Comparison of ENCODE assay signal across 8 cellular contexts in genomic region chr1:109426278-109427170, GRCh38. TPM values are rescaled to one million over a fixed set of nuclear protein-coding genes. Genes with fewer than 3 reads are reported as not detected.
A peak's percentile ranks its signal among the peaks of the same experiment; 100 is the strongest.
DNase-seq lines count a peak whose midpoint lies in the region; ATAC-seq, FAIRE-seq and TF ChIP-seq lines count a peak whose summit lies in the region.

Gene PSMA5, minus strand, starts transcription at chr1:109426448. Its CDS starts 118 bp downstream, at chr1:109426330.

- H3K27me3 ChIP-seq in trophoblast cell (ENCODE audit: insufficient read depth, low read length) = no peaks in the 10 kb centered on the region
- H3K27me3 ChIP-seq in transverse colon = no peaks in the 10 kb centered on the region

- CTCF ChIA-PET in T-cell (lab: Charles Lee) = interaction anchor here in 1 of 2 donors (1.1 to 3.6 kb wide), 6 partner anchors 27 to 144 kb away, joined by 4 to 22 read pairs (median 5); partner anchors contain the start of genes AMIGO1, CYB561D1 and PSRC1

- H3K9ac ChIP-seq in trophoblast cell (ENCODE audit: low read length) = peak within 1 kb of the TSS; percentile 65

- no peaks in the 10 kb centered on the region for H3K9me3 Mint-ChIP-seq in T-cell

- DNase-seq in GM12891 (ENCODE audit: insufficient read length, low spot score) (peak; percentile 74), NCI-H1436 treated with DMSO at 0.1 percent for 48 hours (lab: John Stamatoyannopoulos, UW) (peak; percentile 91), T-cell (peak; percentile 82 to 97 (median 95)), cardiac septum (ENCODE audit: low spot score) (peak; percentile 98), trophoblast cell (peak; percentile 99), transverse colon (peak; percentile 97)

- H4K12ac ChIP-seq in trophoblast cell (ENCODE audit: low read depth, low read length) = peak within 1 kb of the TSS; percentile 79

- TF ChIP-seq POLR2A in GM12891 (IDR thresholded peaks at IDR 0.05; ENCODE audit: low read depth, low read length) (peak; percentile 98), transverse colon (IDR thresholded peaks at IDR 0.05) (peak; percentile 93)

- H3K4me3 ChIP-seq in trophoblast cell (ENCODE audit: low read depth, low read length) (peak within 1 kb of the TSS; percentile 97), transverse colon (peak within 1 kb of the TSS; percentile 50 to 89 (median 68))

- peak within 1 kb of the TSS; percentile 96 to 97 for H3K27ac Mint-ChIP-seq in T-cell

- H3K27ac ChIP-seq in adipose tissue (ENCODE audit: low read depth, low read length) (peak within 1 kb of the TSS; percentile 13), trophoblast cell (ENCODE audit: low read depth, low read length) (peak within 1 kb of the TSS; percentile 75), transverse colon (peak within 1 kb of the TSS; percentile 89 to 91 (median 90))

- no peaks in the 10 kb centered on the region for H3K27me3 Mint-ChIP-seq in T-cell

- H3K18ac ChIP-seq in trophoblast cell (ENCODE audit: low read length) = peak within 1 kb of the TSS; percentile 26

- H3K79me1 ChIP-seq in trophoblast cell (ENCODE audit: low read length) = peaks cover 3% of the 10 kb centered on the region

- peaks cover 13% of the 10 kb centered on the region for H3K36me3 Mint-ChIP-seq in T-cell

- intact Hi-C loops in cardiac septum (cut with DNase I) = loop anchor here (1.0 to 5.0 kb wide), 3 partner anchors 41 to 106 kb away; partner anchors contain the start of genes ATXN7L2 and SYPL2
- intact Hi-C loops in transverse colon (cut with DNase I; ENCODE audit: low total_unique reads) = no loop called here

- H3K9me3 ChIP-seq in trophoblast cell (ENCODE audit: insufficient read depth, low read depth, low read length) (no peaks in the 10 kb centered on the region), transverse colon (no peaks in the 10 kb centered on the region)

- H3K14ac ChIP-seq in trophoblast cell (ENCODE audit: low read length) = peak within 1 kb of the TSS; percentile 64

- FAIRE-seq in GM12891 (lab: Jason Lieb, UNC) = peak; percentile 99

- peak within 1 kb of the TSS; percentile 81 for H3K4me2 ChIP-seq in trophoblast cell (ENCODE audit: low read length)

- H2AFZ ChIP-seq in trophoblast cell (ENCODE audit: insufficient read depth, low read length, poor library complexity) = peak within 1 kb of the TSS; percentile 40

- peaks cover 0 to 2% of the 10 kb centered on the region in 2 experiments for H3K4me1 ChIP-seq in trophoblast cell (ENCODE audit: control insufficient read depth in 1 of 2, insufficient read depth in 2 of 2, low read length in 2 of 2)
- H3K4me1 ChIP-seq in transverse colon = peaks cover 14 to 37% (median 23%) of the 10 kb centered on the region in 4 donors

- H2BK120ac ChIP-seq in trophoblast cell (ENCODE audit: insufficient read depth, low read length, poor library complexity) = no peak within 1 kb of the TSS

- no peaks in the 10 kb centered on the region for H3K36me3 ChIP-seq in trophoblast cell (ENCODE audit: control insufficient read depth in 1 of 2, insufficient read depth in 2 of 2, low read length in 2 of 2)
- H3K36me3 ChIP-seq in transverse colon = no peaks in the 10 kb centered on the region

- H2BK5ac ChIP-seq in trophoblast cell (ENCODE audit: low read depth, low read length, poor library complexity) = no peak within 1 kb of the TSS

- in situ Hi-C loops in transverse colon (cut with MboI; ENCODE audit: low pct_ligation_motif_present in 1 of 4, low pct_unique_long_range_greater_than_20kb in 1 of 4, low sequenced_read_pairs in 3 of 4) = no loop called here

- H3K23ac ChIP-seq in trophoblast cell (ENCODE audit: low read length) = no peak within 1 kb of the TSS

- POLR2A ChIA-PET in T-cell (lab: Charles Lee) = interaction anchor here (0.6 to 1.2 kb wide), 5 partner anchors 12 to 336 kb away, joined by 3 to 9 read pairs (median 6); partner anchors contain the start of genes GNAI3 (in 1 of the 2) and SARS1 (in 1 of the 2)

- peak within 1 kb of the TSS; percentile 91 for H4K8ac ChIP-seq in trophoblast cell (ENCODE audit: low read depth, low read length)

- peak within 1 kb of the TSS; percentile 60 for H3K4ac ChIP-seq in trophoblast cell (ENCODE audit: low read depth, low read length)

- WGBS in adipose tissue, 3 donors = 0 to 1% (median 0%) methylated on average over 51 of the region's 51 CpGs
- WGBS in trophoblast cell (ENCODE audit: extremely low coverage, insufficient coverage, insufficient read length) = no CpG with 5 or more reads among the region's 51 CpGs
- WGBS in transverse colon (ENCODE audit: low coverage in 1 of 2), 2 donors = 0% methylated on average over 49 of the region's 51 CpGs; no CpG with 5 or more reads in 1 of the 2 donors

- H2AK5ac ChIP-seq in trophoblast cell (ENCODE audit: low read length) = no peak within 1 kb of the TSS

- peak within 1 kb of the TSS; percentile 56 for H4K91ac ChIP-seq in trophoblast cell (ENCODE audit: low read depth, low read length)

- peaks cover 42 to 48% (median 42%) of the 10 kb centered on the region in 3 donors for H3K4me1 Mint-ChIP-seq in T-cell

- TF ChIP-seq EP300 in transverse colon (IDR thresholded peaks at IDR 0.05; ENCODE audit: low read depth) = no peak

- no peak for TF ChIP-seq CTCF in transverse colon (IDR thresholded peaks at IDR 0.05)

- H3K4me3 Mint-ChIP-seq in T-cell = peak within 1 kb of the TSS; percentile 87 to 95 (median 95)

- peaks cover 6% of the 10 kb centered on the region for H3K79me2 ChIP-seq in trophoblast cell (ENCODE audit: control insufficient read depth, insufficient read depth, low read length, poor library complexity)

- no peak within 1 kb of the TSS for H2BK12ac ChIP-seq in trophoblast cell (ENCODE audit: low read length)

- ATAC-seq in HG02840 (IDR thresholded peaks at IDR 0.05; ENCODE audit: low FRiP score, unreplicated experiment) (peak; percentile 98), T-cell (replicated peaks in 1 of 4) (peak; percentile 94 to 95 (median 94))

TF ChIP-seq in GM12891, 5 proteins besides CTCF, POLR2A, EP300 and RAD21:
- no peak for TF ChIP-seq PAX5 (IDR thresholded peaks at IDR 0.05; ENCODE audit: insufficient read depth, low read length, severe bottlenecking)
- peak; percentile 97 for TF ChIP-seq POLR2AphosphoS5 (IDR thresholded peaks at IDR 0.05; ENCODE audit: low read depth, low read length)
- peak; percentile 92 for TF ChIP-seq TAF1 (IDR thresholded peaks at IDR 0.05; ENCODE audit: low read depth, low read length)
- 0 out of 2 replicates have a peak, but pooled peaks have one; percentile 19 for TF ChIP-seq SPI1 (IDR thresholded peaks at IDR 0.05; ENCODE audit: low read depth, low read length)
- peak; percentile 88 for TF ChIP-seq POU2F2 (IDR thresholded peaks at IDR 0.05; ENCODE audit: low read depth, low read length)

RNA-seq across cellular contexts. Expression of gene PSMA5, which starts in this region (rescaled TPM):
- polyA plus RNA-seq in GM12891 (2012; ENCODE audit: low read depth, missing spikeins) = 134 TPM
- total RNA-seq in T-cell (10 to 100 TPM; 41.1 to 91.2 (median 75.5) TPM), cardiac septum (60.7 TPM), transverse colon (10 to 100 TPM; 28.4 to 41.8 (median 33.3) TPM)
- 10 to 100 TPM; 28.5 to 47.2 (median 33.9) TPM for polyA plus RNA-seq in adipose tissue
- 72.9 and 74.4 TPM in 2 replicates for polyA plus RNA-seq in trophoblast cell (2013)

Comparison
In these comparisons a context has a peak if more than half of its experiments do, and no peak if none do; other contexts are left out.
1. Peak in every context shown above with its lines: DNase-seq, ATAC-seq, H3K4me3 ChIP-seq and H3K27ac ChIP-seq.
2. H3K27ac ChIP-seq: peak in every context shown above with its lines; median percentile 90 in transverse colon; 75 in trophoblast cell; 13 in adipose tissue.